ENCODE assay signal across 15 cellular contexts in the genomic region with DNA sequence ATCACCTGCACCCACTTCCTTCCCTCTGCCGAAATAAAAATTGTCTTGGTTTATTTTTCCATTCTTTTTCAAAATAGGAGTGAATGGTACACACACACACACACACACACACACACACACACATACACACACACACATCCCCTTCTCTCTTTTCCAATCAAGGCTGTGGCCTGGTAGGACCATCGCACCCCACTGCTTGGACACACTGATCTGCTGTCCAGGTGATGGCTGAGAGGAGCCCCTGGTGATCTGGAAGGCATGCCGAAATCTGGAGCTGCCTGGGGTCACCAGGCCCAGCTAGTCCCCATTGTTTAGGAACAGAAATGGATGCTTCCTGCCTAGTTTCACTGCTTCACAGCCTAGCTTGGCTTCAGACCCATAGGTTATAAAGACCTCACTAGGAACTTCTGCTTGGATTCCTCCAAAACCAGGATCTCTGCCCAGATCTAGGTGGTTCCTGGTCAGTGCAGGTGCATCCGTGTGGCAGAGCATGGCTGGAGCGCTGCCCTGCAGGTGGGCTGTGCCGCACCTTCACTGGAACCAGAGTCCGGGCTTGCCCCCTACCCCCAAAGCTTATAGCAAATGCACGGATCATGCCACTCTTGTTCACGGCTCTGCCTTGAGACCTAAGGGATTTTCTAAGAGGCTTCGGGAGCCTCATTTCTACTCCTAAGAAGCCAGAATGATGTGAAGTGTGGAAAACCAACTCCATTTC. TPM values are rescaled to one million over a fixed set of nuclear protein-coding genes. Genes with fewer than 3 reads are reported as not detected.
DNase-seq lines count a peak whose midpoint lies in the region; ATAC-seq and TF ChIP-seq lines count a peak whose summit lies in the region.
"Had no signal": no experiment of that assay in that cellular context is flagged by ENCODE, and none has a peak within 500 bp of the region (broad histone marks: within the 10 kb centered on the region; RNA-seq: fewer than 3 reads in every experiment).

No MANE protein-coding gene starts in this region.

- no peak for TF ChIP-seq CTCF in spleen (IDR thresholded peaks at IDR 0.05 in 8 of 11, conservative IDR thresholded peaks at IDR 0.05 in 3 of 11)

- ATAC-seq in left cardiac atrium = no peak
- no peak for ATAC-seq in Right ventricle myocardium inferior
- ATAC-seq in HG02678 (IDR thresholded peaks at IDR 0.05; ENCODE audit: unreplicated experiment) = no peak
- ATAC-seq: GM23338 had no signal

- no peaks in the 10 kb centered on the region for H3K36me3 ChIP-seq in spleen
- H3K36me3 ChIP-seq: BLaER1 treated with 17β-estradiol and CSF1 and Interleukin-3, amounts not matched to agents 10 nM and 100 nM had no signal

- H3K4me1 ChIP-seq in spleen = no peaks in the 10 kb centered on the region

- DNase-seq in left cardiac atrium (peak; percentile 11), Right ventricle myocardium inferior (ENCODE audit: missing footprints) (no peak), posterior vena cava (ENCODE audit: low spot score) (peak; percentile 55), spleen (peak; percentile 34), DMS153 (lab: John Stamatoyannopoulos, UW) (no peak)
- no peak for DNase-seq in stimulated activated CD4-positive, alpha-beta T cell treated with anti-CD3 and anti-CD28 coated beads, Interleukin-2, amount 100 ng/mL, for 48 hours
- DNase-seq: ACHN; CD4-positive, CD25-positive, alpha-beta regulatory T cell; H7 had no signal

- intact Hi-C loops in left cardiac atrium (cut with DNase I) = loop anchor here in 1 of 2 donors (5.0 kb wide), 1 partner anchor 205 kb away; no protein-coding TSS in a partner anchor
- intact Hi-C loops in Right ventricle myocardium inferior (cut with DNase I) = no loop called here
- intact Hi-C loops in posterior vena cava (cut with DNase I) = no loop called here
- intact Hi-C loops in spleen (cut with DNase I; ENCODE audit: low total_unique reads) = no loop called here

- peaks cover 0 to 15% (median 0%) of the 10 kb centered on the region in 7 donors for H3K27me3 ChIP-seq in spleen (replicated peaks in 1 of 7)

- peaks cover 0 to 20% (median 6%) of the 10 kb centered on the region in 8 donors for H3K9me3 ChIP-seq in spleen

- H3K27ac ChIP-seq in spleen = no peak overlapping the region
- H3K27ac ChIP-seq: BLaER1 treated with 17β-estradiol and CSF1 and Interleukin-3, amounts not matched to agents 10 nM and 100 nM had no signal

- no peak for TF ChIP-seq POLR2A in spleen (IDR thresholded peaks at IDR 0.05)

- H3K4me3 ChIP-seq in spleen = no peak overlapping the region
- H3K4me3 ChIP-seq: BLaER1 treated with 17β-estradiol and CSF1 and Interleukin-3, amounts not matched to agents 10 nM and 100 nM; GM23338 had no signal

- WGBS in spleen, 5 donors = 85 to 88% (median 87%) methylated on average over 6 to 10 of the region's 10 CpGs

RNA-seq across cellular contexts. Expression of gene DACT2, which starts 42.9 kb away (rescaled TPM):
- total RNA-seq in left cardiac atrium = 1 to 10 TPM; 1.7 to 2.4 TPM
- total RNA-seq in Right ventricle myocardium inferior = 1.0 TPM
- total RNA-seq in posterior vena cava = 1 to 10 TPM in 1 of 2 donors, under 1 TPM in 1; 0.24 to 1.7 TPM
- not detected for total RNA-seq in spleen
- under 1 TPM in 2 of 3 donors, not detected in 1; 0.04 to 0.09 TPM for polyA plus RNA-seq in spleen
- total RNA-seq: A172; CD4-positive, CD25-positive, alpha-beta regulatory T cell; Daoy; HT1080 had no signal
- polyA plus RNA-seq: CD4-positive, CD25-positive, alpha-beta regulatory T cell had no signal

Comparison
In these comparisons a context has a peak if more than half of its experiments do, and no peak if none do; other contexts are left out.
1. DNase-seq: peak in left cardiac atrium (single experiment), posterior vena cava (single experiment) and spleen (single experiment); none in Right ventricle myocardium inferior (single experiment), stimulated activated CD4-positive, alpha-beta T cell treated with anti-CD3 and anti-CD28 coated beads, Interleukin-2, amount 100 ng/mL, for 48 hours (0 of 2) and DMS153 (single experiment).